Comparison of ENCODE assay signal across 9 cellular contexts in genomic region chr2:101741775-101742520, GRCh38. TPM values are rescaled to one million over a fixed set of nuclear protein-coding genes. Genes with fewer than 3 reads are reported as not detected.
DNase-seq lines count a peak whose midpoint lies in the region; ATAC-seq, FAIRE-seq and TF ChIP-seq lines count a peak whose summit lies in the region.
"Had no signal": no experiment of that assay in that cellular context is flagged by ENCODE, and none has a peak within 500 bp of the region (broad histone marks: within the 10 kb centered on the region; RNA-seq: fewer than 3 reads in every experiment).

No MANE protein-coding gene starts in this region.

- H3K9ac ChIP-seq in SU-DHL-6 (ENCODE audit: low read length) = 0 out of 2 replicates have a peak overlapping the region, but pooled peaks have one; percentile 2

- H4K20me1 ChIP-seq in SU-DHL-6 (ENCODE audit: low read depth, low read length) = peaks cover 19% of the 10 kb centered on the region

- WGBS in pancreas, 2 donors = 26% methylated on average over 9 of the region's 9 CpGs

- peak; percentile 30 to 73 (median 64) for ATAC-seq in pancreas

- H3K4me1 Mint-ChIP-seq in Calu3 (ENCODE audit: low read depth, unreplicated experiment) (peaks cover 77% of the 10 kb centered on the region), glutamatergic neuron (ENCODE audit: low read depth, unreplicated experiment) (peaks cover 65% of the 10 kb centered on the region)

- DNase-seq in Calu3 (peak; percentile 24), glutamatergic neuron (no peak), pancreas (no peak), GM19238 (ENCODE audit: insufficient read length, low spot score) (no peak), GM12891 (ENCODE audit: insufficient read length, low spot score) (no peak), NCI-H2081 treated with DMSO at 0.1 percent for 48 hours (lab: John Stamatoyannopoulos, UW) (no peak), NCI-H2196 treated with DMSO at 0.1 percent for 48 hours (lab: John Stamatoyannopoulos, UW; ENCODE audit: unreplicated experiment) (no peak)
- DNase-seq: GF-D8 had no signal

- TF ChIP-seq CTCF in Calu3 (IDR thresholded peaks at IDR 0.05; ENCODE audit: unreplicated experiment) (no peak), SU-DHL-6 (IDR thresholded peaks at IDR 0.05; ENCODE audit: insufficient read depth, low read length, poor library complexity, severe bottlenecking) (no peak), glutamatergic neuron (IDR thresholded peaks at IDR 0.05; ENCODE audit: partially characterized antibody, unreplicated experiment) (no peak), pancreas (IDR thresholded peaks at IDR 0.05) (no peak)

- H3K4me3 Mint-ChIP-seq in Calu3 (ENCODE audit: low read depth, unreplicated experiment) (peak overlapping the region; percentile 49), glutamatergic neuron (ENCODE audit: unreplicated experiment) (peak overlapping the region; percentile 69)

- no peaks in the 10 kb centered on the region for H3K27me3 Mint-ChIP-seq in Calu3 (ENCODE audit: unreplicated experiment)
- H3K27me3 Mint-ChIP-seq in glutamatergic neuron (ENCODE audit: unreplicated experiment) = peaks cover 4% of the 10 kb centered on the region

- no peak overlapping the region for H2AFZ ChIP-seq in SU-DHL-6 (ENCODE audit: low read depth, low read length, severe bottlenecking)

- TSS peak; percentile 93 for BruUV-seq in Calu3 (replicated peaks; lab: Mats Ljungman, UMichigan)

- no peak overlapping the region for H3K4me3 ChIP-seq in SU-DHL-6 (ENCODE audit: insufficient read depth, low read length, poor library complexity, severe bottlenecking)
- no peak overlapping the region for H3K4me3 ChIP-seq in pancreas

- peaks cover 12 to 55% (median 42%) of the 10 kb centered on the region in 3 donors for H3K4me1 ChIP-seq in pancreas

- H3K36me3 ChIP-seq in SU-DHL-6 (ENCODE audit: low read length) (no peaks in the 10 kb centered on the region), pancreas (no peaks in the 10 kb centered on the region)

- CTCF ChIA-PET in Calu3 (lab: Charles Lee) = interaction anchor here (0.7 to 1.6 kb wide), 8 partner anchors 10 to 42 kb away, joined by 3 to 5 read pairs (median 3); no protein-coding TSS in a partner anchor

- intact Hi-C loops in Calu3 (cut with micrococcal nuclease; ENCODE audit: unreplicated experiment) (no loop called here), pancreas (cut with DNase I) (no loop called here)

- peaks cover 98% of the 10 kb centered on the region for H3K79me2 ChIP-seq in SU-DHL-6 (ENCODE audit: insufficient read depth, low read length)

- no peak for TF ChIP-seq POLR2A in GM12891 (IDR thresholded peaks at IDR 0.05; ENCODE audit: low read depth, low read length)

- no peaks in the 10 kb centered on the region for H3K27me3 ChIP-seq in SU-DHL-6 (ENCODE audit: low read length)
- no peaks in the 10 kb centered on the region for H3K27me3 ChIP-seq in pancreas

- H3K9me3 ChIP-seq in SU-DHL-6 (ENCODE audit: insufficient read depth, low read length) = no peaks in the 10 kb centered on the region
- no peaks in the 10 kb centered on the region for H3K9me3 ChIP-seq in pancreas

- peak overlapping the region; percentile 16 for H3K4me2 ChIP-seq in SU-DHL-6 (ENCODE audit: low read depth, low read length, poor library complexity, severe bottlenecking)

- H3F3A ChIP-seq in SU-DHL-6 (ENCODE audit: insufficient read depth) = 0 out of 2 replicates have a peak, but pooled peaks cover 5% of the 10 kb centered on the region

- no peaks in the 10 kb centered on the region for H3K9me3 Mint-ChIP-seq in Calu3 (ENCODE audit: low read depth, unreplicated experiment)
- H3K9me3 Mint-ChIP-seq in glutamatergic neuron (ENCODE audit: unreplicated experiment) = peaks cover 19% of the 10 kb centered on the region

- H3K36me3 Mint-ChIP-seq in Calu3 (ENCODE audit: insufficient read depth, unreplicated experiment) (peaks cover 33% of the 10 kb centered on the region), glutamatergic neuron (ENCODE audit: unreplicated experiment) (no peaks in the 10 kb centered on the region)

- no peaks in the 10 kb centered on the region for H3K9me2 ChIP-seq in SU-DHL-6 (replicated peaks; ENCODE audit: insufficient read depth, low read length)

- H3K27ac Mint-ChIP-seq in Calu3 (ENCODE audit: unreplicated experiment) = peak overlapping the region; percentile 88
- peak overlapping the region; percentile 46 for H3K27ac Mint-ChIP-seq in glutamatergic neuron (ENCODE audit: unreplicated experiment)

- H3K27ac ChIP-seq in SU-DHL-6 (ENCODE audit: low read depth, low read length) = peak overlapping the region; percentile 25; the same call in 1 of the 2 replicates
- H3K27ac ChIP-seq in pancreas = peak overlapping the region in 3 of 4 donors; percentile 10 to 67 (median 64)

- FAIRE-seq in pancreas (lab: Jason Lieb, UNC) = no peak
- no peak for FAIRE-seq in GM12891 (lab: Jason Lieb, UNC)

TF ChIP-seq in GM12891, 5 proteins besides CTCF, POLR2A, EP300 and RAD21:
- TF ChIP-seq PAX5 (IDR thresholded peaks at IDR 0.05; ENCODE audit: insufficient read depth, low read length, severe bottlenecking) = no peak
- TF ChIP-seq SPI1 (IDR thresholded peaks at IDR 0.05; ENCODE audit: low read depth, low read length) = no peak
- no peak for TF ChIP-seq TAF1 (IDR thresholded peaks at IDR 0.05; ENCODE audit: low read depth, low read length)
- TF ChIP-seq POU2F2 (IDR thresholded peaks at IDR 0.05; ENCODE audit: low read depth, low read length) = no peak
- TF ChIP-seq POLR2AphosphoS5 (IDR thresholded peaks at IDR 0.05; ENCODE audit: low read depth, low read length) = no peak

RNA-seq across cellular contexts. Expression of gene MAP4K4, which starts 44.4 kb away (rescaled TPM):
- total RNA-seq in Calu3 (2022) (136 and 151 TPM in 2 replicates), glutamatergic neuron (ENCODE audit: unreplicated experiment) (756 TPM), pancreas (10 to 100 TPM; 12.4 to 38.7 (median 16.0) TPM)
- polyA plus RNA-seq in pancreas = 10 to 100 TPM in 1 of 2 donors, 1 to 10 TPM in 1; 9.7 to 10.5 TPM
- 1.3 TPM for polyA plus RNA-seq in GM12891 (2012; ENCODE audit: low read depth, missing spikeins)
